ENCODE assay signal across 8 cellular contexts in the genomic region with DNA sequence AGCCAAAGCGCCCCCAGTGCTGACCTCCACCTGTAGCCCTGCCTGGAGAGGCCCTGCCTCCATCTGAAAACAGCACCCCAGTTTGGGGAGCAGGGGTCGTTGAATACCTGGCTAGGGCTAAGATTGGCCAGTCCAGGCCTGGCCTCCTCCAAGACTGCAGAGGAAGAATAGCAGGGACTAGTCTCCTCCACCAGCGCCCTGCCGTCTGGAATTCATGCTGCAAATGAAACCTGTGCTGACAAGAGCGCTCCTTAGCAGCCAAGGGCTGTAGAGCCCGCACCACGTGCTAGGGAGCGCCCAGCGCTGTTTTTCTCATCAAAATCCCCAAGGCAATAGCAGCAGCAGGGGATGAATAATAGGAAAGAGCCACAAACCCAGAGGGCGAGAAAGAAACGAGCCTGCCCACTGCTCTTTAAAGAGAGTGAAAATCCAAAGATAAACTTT. TPM values are rescaled to one million over a fixed set of nuclear protein-coding genes. Genes with fewer than 3 reads are reported as not detected.
DNase-seq lines count a peak whose midpoint lies in the region; ATAC-seq, FAIRE-seq and TF ChIP-seq lines count a peak whose summit lies in the region.

No MANE protein-coding gene starts in this region.

- DNase-seq in CD14-positive monocyte (ENCODE audit: low spot score), result peak; percentile 10
- DNase-seq in HTR-8/SVneo (ENCODE audit: insufficient read length, low spot score), result peak; percentile 60
- DNase-seq in activated CD4-positive, alpha-beta memory T cell treated with anti-CD3 and anti-CD28 coated beads, Interleukin-2, amount 10 ng/mL, durations not matched to agents 7 days and 5 days, result no peak
- DNase-seq in heart right ventricle, result peak in 1 of 2 donors; percentile 30
- DNase-seq in retinal pigment epithelial cell (ENCODE audit: low read depth), result peak; percentile 43
- no peak for DNase-seq in GM10266 (ENCODE audit: extremely low spot score)
- DNase-seq in GM13976 (ENCODE audit: low spot score), result no peak

- peaks cover 0 to 18% (median 8%) of the 10 kb centered on the region in 7 donors for H3K9me3 Mint-ChIP-seq in CD14-positive monocyte
- no peaks in the 10 kb centered on the region for H3K9me3 Mint-ChIP-seq in activated CD4-positive, alpha-beta memory T cell treated with anti-CD3 and anti-CD28 coated beads, Interleukin-2, amount 10 ng/mL, durations not matched to agents 7 days and 5 days

- POLR2A ChIA-PET in activated CD4-positive, alpha-beta memory T cell treated with anti-CD3 and anti-CD28 coated beads, Interleukin-2, amount 10 ng/mL, durations not matched to agents 7 days and 5 days (lab: Charles Lee), result no interaction called here

- H3K4me1 ChIP-seq in heart right ventricle, result peaks cover 7 to 55% (median 46%) of the 10 kb centered on the region in 9 donors

- no peak overlapping the region for H3K27ac Mint-ChIP-seq in CD14-positive monocyte
- no peak overlapping the region for H3K27ac Mint-ChIP-seq in activated CD4-positive, alpha-beta memory T cell treated with anti-CD3 and anti-CD28 coated beads, Interleukin-2, amount 10 ng/mL, durations not matched to agents 7 days and 5 days

- H3K36me3 ChIP-seq in heart right ventricle, result no peaks in the 10 kb centered on the region

- peaks cover 16 to 91% (median 58%) of the 10 kb centered on the region in 7 donors for H3K27me3 ChIP-seq in heart right ventricle

- H3K9me3 ChIP-seq in heart right ventricle, result no peaks in the 10 kb centered on the region

- peak overlapping the region in 6 of 10 donors; percentile 4 to 53 (median 38) for H3K27ac ChIP-seq in heart right ventricle

- intact Hi-C loops in CD14-positive monocyte (cut with micrococcal nuclease), result no loop called here
- intact Hi-C loops in heart right ventricle (cut with DNase I), result no loop called here

- H3K4me3 ChIP-seq in heart right ventricle, result peak overlapping the region; percentile 33 to 62 (median 56)
- peak overlapping the region; percentile 50 for H3K4me3 ChIP-seq in retinal pigment epithelial cell (ENCODE audit: low read length)

- H3K27me3 Mint-ChIP-seq in CD14-positive monocyte (ENCODE audit: low read depth in 3 of 3), result peaks cover 85 to 90% (median 88%) of the 10 kb centered on the region in 3 donors
- H3K27me3 Mint-ChIP-seq in activated CD4-positive, alpha-beta memory T cell treated with anti-CD3 and anti-CD28 coated beads, Interleukin-2, amount 10 ng/mL, durations not matched to agents 7 days and 5 days, result peaks cover 84% of the 10 kb centered on the region

- H3K4me3 Mint-ChIP-seq in CD14-positive monocyte, result peak overlapping the region; percentile 48 to 88
- H3K4me3 Mint-ChIP-seq in activated CD4-positive, alpha-beta memory T cell treated with anti-CD3 and anti-CD28 coated beads, Interleukin-2, amount 10 ng/mL, durations not matched to agents 7 days and 5 days, result peak overlapping the region; percentile 48

- FAIRE-seq in HTR-8/SVneo (lab: Jason Lieb, UNC), result peak; percentile 64

- CTCF ChIA-PET in activated CD4-positive, alpha-beta memory T cell treated with anti-CD3 and anti-CD28 coated beads, Interleukin-2, amount 10 ng/mL, durations not matched to agents 7 days and 5 days (lab: Charles Lee), result interaction anchor here (1.2 kb wide), 1 partner anchor 196 kb away, joined by 3 read pairs; no protein-coding TSS in a partner anchor

- H3K4me1 Mint-ChIP-seq in CD14-positive monocyte, result peaks cover 34% of the 10 kb centered on the region
- H3K4me1 Mint-ChIP-seq in activated CD4-positive, alpha-beta memory T cell treated with anti-CD3 and anti-CD28 coated beads, Interleukin-2, amount 10 ng/mL, durations not matched to agents 7 days and 5 days, result peaks cover 33% of the 10 kb centered on the region

- WGBS in heart right ventricle, 2 donors, result 13% methylated on average over 11 of the region's 11 CpGs

- in situ Hi-C loops in GM13976 (cut with MboI; ENCODE audit: low sequenced_read_pairs, unreplicated experiment), result no loop called here

- ATAC-seq in heart right ventricle (peak; percentile 39 to 75 (median 67)), HG03025 (IDR thresholded peaks at IDR 0.05; ENCODE audit: low FRiP score, unreplicated experiment) (no peak)

- H3K36me3 Mint-ChIP-seq in CD14-positive monocyte, result peaks cover 0 to 3% of the 10 kb centered on the region in 2 donors
- no peaks in the 10 kb centered on the region for H3K36me3 Mint-ChIP-seq in activated CD4-positive, alpha-beta memory T cell treated with anti-CD3 and anti-CD28 coated beads, Interleukin-2, amount 10 ng/mL, durations not matched to agents 7 days and 5 days (ENCODE audit: low read depth)

- TF ChIP-seq CTCF in CD14-positive monocyte (IDR thresholded peaks at IDR 0.05) (no peak), heart right ventricle (IDR thresholded peaks at IDR 0.05) (no peak), retinal pigment epithelial cell (conservative IDR thresholded peaks at IDR 0.05; ENCODE audit: low read depth, low read length) (no peak), GM10266 (IDR thresholded peaks at IDR 0.05; ENCODE audit: control insufficient read depth, insufficient read depth, low read depth, missing control alignments) (no peak), GM13976 (IDR thresholded peaks at IDR 0.05; ENCODE audit: borderline replicate concordance, control extremely low read depth, extremely low read depth, insufficient read depth, missing control alignments) (no peak)

RNA-seq across cellular contexts. Expression of gene COL2A1, which starts 3.4 kb away (rescaled TPM):
- polyA plus RNA-seq in CD14-positive monocyte (not detected), heart right ventricle (under 1 TPM; 0.03 to 0.07 TPM)
- total RNA-seq in activated CD4-positive, alpha-beta memory T cell treated with anti-CD3 and anti-CD28 coated beads, Interleukin-2, amount 10 ng/mL, durations not matched to agents 7 days and 5 days, result not detected
- under 1 TPM in 1 of 10 donors, not detected in 9; 0.17 TPM for total RNA-seq in heart right ventricle

RNA-seq across cellular contexts. Expression of gene TMEM106C, which starts 37.5 kb away (rescaled TPM):
- polyA plus RNA-seq in CD14-positive monocyte, result 1 to 10 TPM; 8.7 to 9.7 TPM
- total RNA-seq in activated CD4-positive, alpha-beta memory T cell treated with anti-CD3 and anti-CD28 coated beads, Interleukin-2, amount 10 ng/mL, durations not matched to agents 7 days and 5 days, result 100 to 1,000 TPM; 139 to 141 TPM
- 10 to 100 TPM; 22.3 to 61.8 (median 40.0) TPM for total RNA-seq in heart right ventricle
- polyA plus RNA-seq in heart right ventricle, result 10 to 100 TPM; 24.1 to 41.6 TPM

Comparison
In these comparisons a context has a peak if more than half of its experiments do, and no peak if none do; other contexts are left out.
1. DNase-seq: peak in CD14-positive monocyte (single experiment), HTR-8/SVneo (single experiment) and retinal pigment epithelial cell (single experiment); none in activated CD4-positive, alpha-beta memory T cell treated with anti-CD3 and anti-CD28 coated beads, Interleukin-2, amount 10 ng/mL, durations not matched to agents 7 days and 5 days (single experiment), GM10266 (single experiment) and GM13976 (single experiment).